Comparison of ENCODE assay signal across 8 cellular contexts in genomic region chr6:3455121-3455489, GRCh38. TPM values are rescaled to one million over a fixed set of nuclear protein-coding genes. Genes with fewer than 3 reads are reported as not detected.
A peak's percentile ranks its signal among the peaks of the same experiment; 100 is the strongest.
DNase-seq lines count a peak whose midpoint lies in the region; ATAC-seq, FAIRE-seq and TF ChIP-seq lines count a peak whose summit lies in the region.

No MANE protein-coding gene starts in this region.

- no peaks in the 10 kb centered on the region for H3K36me3 ChIP-seq in right atrium auricular region
- H3K36me3 ChIP-seq in K562 (ENCODE audit: control insufficient read depth, insufficient read depth, low read length), result no peaks in the 10 kb centered on the region; the same call in 2 of the 3 replicates
- H3K36me3 ChIP-seq in lung (ENCODE audit: control insufficient read depth in 2 of 2, insufficient read depth in 2 of 2, low read length in 2 of 2), result no peaks in the 10 kb centered on the region
- H3K36me3 ChIP-seq in upper lobe of left lung, result no peaks in the 10 kb centered on the region

- TF ChIP-seq POLR2A in K562 (conservative IDR thresholded peaks at IDR 0.05) (no peak), upper lobe of left lung (IDR thresholded peaks at IDR 0.05) (no peak)

- H3K27ac ChIP-seq in right atrium auricular region (no peak overlapping the region), K562 (ENCODE audit: extremely low read depth, low read depth, low read length) (no peak overlapping the region), lung (ENCODE audit: low read depth in 1 of 2, low read length in 1 of 2) (no peak overlapping the region), upper lobe of left lung (peak overlapping the region in 1 of 4 donors; percentile 60)

- peak overlapping the region; percentile 64 for H2AFZ ChIP-seq in K562 (ENCODE audit: low read depth, low read length)

- peaks cover 9% of the 10 kb centered on the region for H3K4me1 Mint-ChIP-seq in Calu3 (ENCODE audit: low read depth, unreplicated experiment)

- H4K20me1 ChIP-seq in K562 (replicated peaks; ENCODE audit: control insufficient read depth, insufficient read depth, low read length), result peaks cover 17% of the 10 kb centered on the region

- no peak overlapping the region for H3K27ac Mint-ChIP-seq in Calu3 (ENCODE audit: unreplicated experiment)

- TF ChIP-seq CTCF in right atrium auricular region (IDR thresholded peaks at IDR 0.05) (no peak), K562 (IDR thresholded peaks at IDR 0.05 in 2 of 3, conservative IDR thresholded peaks at IDR 0.05 in 1 of 3; ENCODE audit: insufficient read depth in 2 of 3, low read depth in 1 of 3, low read length in 3 of 3) (no peak), lung (IDR thresholded peaks at IDR 0.05; ENCODE audit: control extremely low read depth, extremely low read depth) (no peak), upper lobe of left lung (IDR thresholded peaks at IDR 0.05) (no peak), Calu3 (IDR thresholded peaks at IDR 0.05; ENCODE audit: unreplicated experiment) (no peak)

- no peaks in the 10 kb centered on the region for H3K9me1 ChIP-seq in K562 (ENCODE audit: control insufficient read depth, insufficient read depth, low read length)

- peaks cover 7% of the 10 kb centered on the region for H3K36me3 Mint-ChIP-seq in Calu3 (ENCODE audit: insufficient read depth, unreplicated experiment)

- no peak overlapping the region for H3K4me3 Mint-ChIP-seq in Calu3 (ENCODE audit: low read depth, unreplicated experiment)

- FAIRE-seq in K562 (lab: Jason Lieb, UNC), result peak; percentile 78

- H3K4me2 ChIP-seq in K562 (ENCODE audit: insufficient read depth, low read length), result peak overlapping the region; percentile 82

- POLR2A ChIA-PET in K562 (lab: Yijun Ruan, JAX), result interaction anchor here (0.6 to 3.2 kb wide), 8 partner anchors 9 to 173 kb away, joined by 3 to 19 read pairs (median 4); no protein-coding TSS in a partner anchor

- BruUV-seq in K562 (replicated peaks; lab: Mats Ljungman, UMichigan), result no TSS peak
- no TSS peak for BruUV-seq in Calu3 (replicated peaks; lab: Mats Ljungman, UMichigan)

- DNase-seq in right atrium auricular region (ENCODE audit: low spot score), result no peak
- no peak for DNase-seq in cardiac septum (ENCODE audit: low spot score)
- peak in 2 of 4 experiments; percentile 54 to 62 for DNase-seq in K562 (ENCODE audit: extremely low read depth in 1 of 4, low spot score in 3 of 4)
- DNase-seq in lung (ENCODE audit: low spot score), result no peak
- DNase-seq in upper lobe of left lung, result no peak
- DNase-seq in Calu3, result no peak

- in situ Hi-C loops in K562 (cut with MboI), result no loop called here

- WGBS in K562 (ENCODE audit: insufficient coverage, low coverage, missing lambda C conversion rate), result 13% methylated on average over 9 of the region's 9 CpGs
- WGBS in lung, 2 donors, result 33 to 40% methylated on average over 9 of the region's 9 CpGs
- WGBS in upper lobe of left lung, 2 donors, result 36 to 40% methylated on average over 7 to 9 of the region's 9 CpGs

- H3K9me3 ChIP-seq in right atrium auricular region (no peaks in the 10 kb centered on the region), K562 (replicated peaks; ENCODE audit: control insufficient read depth, insufficient read depth, low read depth, low read length) (no peaks in the 10 kb centered on the region), lung (ENCODE audit: control insufficient read depth in 2 of 2, insufficient read depth in 1 of 2, low read length in 1 of 2) (peaks cover 0 to 2% of the 10 kb centered on the region in 2 donors), upper lobe of left lung (no peaks in the 10 kb centered on the region)

- H3K79me2 ChIP-seq in K562 (ENCODE audit: control insufficient read depth, insufficient read depth, low read length), result peaks cover 25% of the 10 kb centered on the region

- H3K4me3 ChIP-seq in right atrium auricular region, result peak overlapping the region; percentile 50 to 68
- H3K4me3 ChIP-seq in K562, result peak overlapping the region; percentile 43
- peak overlapping the region; percentile 54 for H3K4me3 ChIP-seq in lung
- H3K4me3 ChIP-seq in upper lobe of left lung, result peak overlapping the region; percentile 51 to 69 (median 61)

- peaks cover 0 to 22% of the 10 kb centered on the region in 2 donors for H3K4me1 ChIP-seq in right atrium auricular region
- H3K4me1 ChIP-seq in K562 (replicated peaks in 1 of 2; ENCODE audit: control insufficient read depth in 2 of 2, insufficient read depth in 2 of 2, low read length in 2 of 2), result peaks cover 24 to 42% of the 10 kb centered on the region in 2 experiments
- H3K4me1 ChIP-seq in lung (ENCODE audit: control insufficient read depth in 2 of 2, insufficient read depth in 2 of 2, low read length in 2 of 2), result peaks cover 3 to 13% of the 10 kb centered on the region in 2 donors
- peaks cover 10 to 41% (median 22%) of the 10 kb centered on the region in 4 donors for H3K4me1 ChIP-seq in upper lobe of left lung

- CTCF ChIA-PET in K562 (lab: Yijun Ruan, JAX; ENCODE audit: low intra/inter-chr PET ratio), result no interaction called here
- CTCF ChIA-PET in Calu3 (lab: Charles Lee), result interaction anchor here (0.6 kb wide), 1 partner anchor 1919 kb away, joined by 3 read pairs; no protein-coding TSS in a partner anchor

- intact Hi-C loops in cardiac septum (cut with DNase I) (no loop called here), K562 (cut with micrococcal nuclease) (loop anchor here (2.0 to 5.0 kb wide), 2 partner anchors 44 to 277 kb away; no protein-coding TSS in a partner anchor), Calu3 (cut with micrococcal nuclease; ENCODE audit: unreplicated experiment) (loop anchor here (5.0 kb wide), 1 partner anchor 43 kb away; no protein-coding TSS in a partner anchor)

- ATAC-seq in K562 (peak; percentile 56), lung (ENCODE audit: insufficient read depth, low FRiP score) (no peak), upper lobe of left lung (ENCODE audit: low FRiP score in 2 of 2) (peak in 1 of 2 donors; percentile 11), HG03520 (IDR thresholded peaks at IDR 0.05; ENCODE audit: unreplicated experiment) (no peak), GM21576 (IDR thresholded peaks at IDR 0.05; ENCODE audit: unreplicated experiment) (no peak)

- H3K27me3 ChIP-seq in right atrium auricular region (peaks cover 0 to 3% of the 10 kb centered on the region in 2 donors), K562 (ENCODE audit: control insufficient read depth in 2 of 2, insufficient read depth in 2 of 2, low read length in 2 of 2) (0 out of 5 replicates have a peak, but pooled peaks cover 0 to 7% of the 10 kb centered on the region in 2 experiments), lung (ENCODE audit: control insufficient read depth, insufficient read depth) (no peaks in the 10 kb centered on the region), upper lobe of left lung (peaks cover 0 to 9% (median 0%) of the 10 kb centered on the region in 4 donors)

- peak overlapping the region; percentile 48 to 89 for H3K9ac ChIP-seq in K562 (ENCODE audit: insufficient read depth in 1 of 2, low read depth in 2 of 2, low read length in 2 of 2)

- no peak for TF ChIP-seq RAD21 in K562 (CRISPR knock-in tag; conservative IDR thresholded peaks at IDR 0.05 in 1 of 2, IDR thresholded peaks at IDR 0.05 in 1 of 2)

- no peaks in the 10 kb centered on the region for H3K9me3 Mint-ChIP-seq in Calu3 (ENCODE audit: low read depth, unreplicated experiment)

- no peak for TF ChIP-seq EP300 in K562 (IDR thresholded peaks at IDR 0.05; ENCODE audit: low read length)
- TF ChIP-seq EP300 in upper lobe of left lung (IDR thresholded peaks at IDR 0.05), result no peak

- H3K27me3 Mint-ChIP-seq in Calu3 (ENCODE audit: unreplicated experiment), result peaks cover 16% of the 10 kb centered on the region

TF ChIP-seq in K562, 482 proteins besides CTCF, POLR2A, EP300 and RAD21 (continues in another document):
- TF ChIP-seq C11orf30 (IDR thresholded peaks at IDR 0.05; ENCODE audit: low read depth), result no peak
- TF ChIP-seq POLR2G (IDR thresholded peaks at IDR 0.05; ENCODE audit: low read depth, low read length), result no peak
- TF ChIP-seq MAFG (tag; conservative IDR thresholded peaks at IDR 0.05), result no peak
- TF ChIP-seq GABPA (tag; conservative IDR thresholded peaks at IDR 0.05; ENCODE audit: low read depth), result no peak
- no peak for TF ChIP-seq SRSF1 (IDR thresholded peaks at IDR 0.05; ENCODE audit: low read depth, low read length)
- no peak for TF ChIP-seq WHSC1 (IDR thresholded peaks at IDR 0.05; ENCODE audit: low read length)

RNA-seq across cellular contexts. Expression of gene SLC22A23, which starts 1.7 kb away (rescaled TPM):
- total RNA-seq in right atrium auricular region, result 1 to 10 TPM; 2.9 to 7.2 TPM
- 3.2 TPM for total RNA-seq in cardiac septum
- 37.5 and 58.5 TPM in 2 replicates for total RNA-seq in K562 (2011; cell fraction: chromatin; rRNA removed; ENCODE audit: low replicate concordance)
- total RNA-seq in K562 (2011; cell fraction: nucleolus; rRNA removed), result 38.7 and 44.9 TPM in 2 replicates
- 41.6 and 49.3 TPM in 2 replicates for total RNA-seq in K562 (2011; cell fraction: nucleoplasm; rRNA removed)
- total RNA-seq in K562 (2014; rRNA removed), result 4.0 TPM in 2 replicates
- 1.6 and 1.9 TPM in 2 replicates for total RNA-seq in K562 (2014; rRNA removed; fragmentation: Illumina TruSeq; extraction: Trizol)
- total RNA-seq in K562 (2015; rRNA removed; fragmentation: Illumina TruSeq; extraction: Trizol), result 1.1 and 1.2 TPM in 2 replicates
- 7.3 and 8.7 TPM in 2 replicates for total RNA-seq in K562 (2021)
- 2.1 and 3.2 TPM in 2 replicates for polyA plus RNA-seq in K562 (2011; rRNA removed)
- 3.3 and 3.5 TPM in 2 replicates for polyA plus RNA-seq in K562 (2011; cell fraction: cytosol; rRNA removed)
- 7.3 and 12.9 TPM in 2 replicates for polyA plus RNA-seq in K562 (2011; cell fraction: nucleus; rRNA removed)
- 3.6 and 8.0 TPM in 2 replicates for polyA plus RNA-seq in K562 (2012)
- 4.1 and 5.4 TPM in 2 replicates for polyA plus RNA-seq in K562 (2014; fragmentation: Illumina TruSeq; extraction: Trizol)
- polyA plus RNA-seq in K562 (2014; fragmentation: Nextera tagmentation; extraction: Ambion mirVana), result under 1 TPM; 0.30 to 0.32 TPM
- polyA plus RNA-seq in K562 (2014; rRNA removed), result 2.5 and 4.7 TPM in 2 replicates
- polyA minus RNA-seq in K562 (2011; rRNA and poly(A)+ RNA removed), result 6.7 and 10.2 TPM in 2 replicates
- polyA minus RNA-seq in K562 (2011; cell fraction: cytosol; rRNA and poly(A)+ RNA removed), result 5.6 and 7.4 TPM in 2 replicates
- polyA minus RNA-seq in K562 (2011; cell fraction: nucleus; rRNA and poly(A)+ RNA removed), result 13.2 and 15.6 TPM in 2 replicates
- 10 to 100 TPM; 33.6 to 45.6 TPM for total RNA-seq in lung
- polyA plus RNA-seq in lung, result 10 to 100 TPM in 1 of 2 donors, 1 to 10 TPM in 1; 6.6 to 14.5 TPM
- total RNA-seq in upper lobe of left lung, result 10 to 100 TPM; 18.2 to 73.1 (median 28.3) TPM
- total RNA-seq in Calu3 (2022), result 3.9 and 4.3 TPM in 2 replicates
